ENCODE assay signal across 8 cellular contexts in the genomic region with DNA sequence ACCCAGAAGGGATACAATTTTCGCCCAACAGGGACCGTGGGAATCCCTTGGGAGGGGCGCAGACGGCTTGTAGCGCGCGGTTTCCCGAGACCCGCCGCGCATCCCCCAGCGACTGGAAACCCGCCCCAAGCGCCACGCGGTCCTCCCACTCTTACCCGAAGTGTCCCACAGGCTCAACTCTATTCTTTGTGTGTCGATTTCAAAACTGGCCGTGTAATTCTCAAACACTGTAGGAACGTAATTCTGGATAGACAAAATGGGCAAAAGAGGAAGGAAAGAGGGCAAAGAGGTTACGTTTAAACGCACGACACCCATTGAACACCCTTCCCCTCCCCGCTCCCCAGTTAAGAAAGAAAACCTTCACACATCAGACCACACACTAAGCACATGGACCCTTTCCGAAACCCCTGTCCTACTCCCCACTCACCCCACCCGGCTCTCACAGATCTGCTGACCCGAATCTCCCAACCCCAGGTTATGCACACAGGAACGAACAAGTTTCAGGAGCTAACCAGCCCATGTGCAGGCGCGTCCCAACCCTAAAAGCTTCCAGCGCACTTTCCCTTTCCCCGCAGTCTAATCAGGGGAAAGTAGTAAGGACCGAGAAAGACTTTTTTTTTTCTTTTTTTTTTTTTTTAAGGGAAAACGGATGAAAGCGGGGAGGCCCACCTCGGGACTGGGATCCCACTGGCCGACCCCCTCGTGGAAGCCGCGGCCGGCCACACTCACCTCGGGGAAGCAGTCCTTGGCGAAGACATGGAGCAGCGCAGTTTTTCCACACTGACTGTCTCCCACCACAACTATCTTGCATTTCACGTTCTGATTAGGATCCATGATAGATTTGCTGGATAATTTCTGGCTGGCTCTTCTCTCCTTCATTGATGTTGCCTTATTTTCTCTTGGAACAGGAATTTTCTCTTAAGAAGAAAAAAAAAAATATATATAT. TPM values are rescaled to one million over a fixed set of nuclear protein-coding genes. Genes with fewer than 3 reads are reported as not detected.
DNase-seq lines count a peak whose midpoint lies in the region; TF ChIP-seq lines count a peak whose summit lies in the region.

No MANE protein-coding gene starts in this region.

- no peaks in the 10 kb centered on the region for H3K36me3 Mint-ChIP-seq in endodermal cell (ENCODE audit: low read depth)

- peaks cover 44% of the 10 kb centered on the region for H3K27me3 Mint-ChIP-seq in endodermal cell (ENCODE audit: insufficient read depth)

- H3K4me3 ChIP-seq in endodermal cell (ENCODE audit: low read length): peak overlapping the region; percentile 80
- peak overlapping the region; percentile 95 to 97 for H3K4me3 ChIP-seq in mucosa of rectum (ENCODE audit: low read length in 2 of 2)

- in situ Hi-C loops in G401 (cut with HindIII; ENCODE audit: low sequenced_read_pairs): no loop called here

- peak overlapping the region; percentile 3 for H3K27ac Mint-ChIP-seq in endodermal cell

- DNase-seq in NCI-H1436 (lab: John Stamatoyannopoulos, UW) (peak; percentile 36), NCI-H1436 treated with DMSO at 0.1 percent for 48 hours (lab: John Stamatoyannopoulos, UW) (no peak), NCI-H774 (lab: John Stamatoyannopoulos, UW) (peak; percentile 40), endodermal cell (peak; percentile 77), SKM-1 (lab: John Stamatoyannopoulos, UW; ENCODE audit: unreplicated experiment) (no peak), G401 (ENCODE audit: low spot score) (no peak)
- DNase-seq in activated effector memory CD4-positive, alpha-beta T cell treated with Interleukin-2 at 50 U/mL for 16 hours: no peak

- no peaks in the 10 kb centered on the region for H3K9me3 Mint-ChIP-seq in endodermal cell

- H3K27me3 ChIP-seq in endodermal cell (ENCODE audit: control insufficient read depth, insufficient read depth, low read length, poor library complexity, severe bottlenecking): peaks cover 43% of the 10 kb centered on the region
- H3K27me3 ChIP-seq in mucosa of rectum (ENCODE audit: control insufficient read depth in 2 of 2, insufficient read depth in 2 of 2, low read length in 2 of 2): no peaks in the 10 kb centered on the region

- H3K36me3 ChIP-seq in endodermal cell (ENCODE audit: control insufficient read depth, insufficient read depth, low read length): no peaks in the 10 kb centered on the region
- no peaks in the 10 kb centered on the region for H3K36me3 ChIP-seq in mucosa of rectum (ENCODE audit: control insufficient read depth in 2 of 2, insufficient read depth in 2 of 2, low read length in 2 of 2)

- 0% methylated on average over 2 to 45 of the region's 45 CpGs for WGBS in endodermal cell (ENCODE audit: insufficient coverage in 1 of 2, insufficient read length in 1 of 2), 2 experiments

- H3K4me1 ChIP-seq in endodermal cell (ENCODE audit: control insufficient read depth, insufficient read depth, low read length) (peaks cover 3% of the 10 kb centered on the region), mucosa of rectum (ENCODE audit: control insufficient read depth in 2 of 2, insufficient read depth in 2 of 2, low read length in 2 of 2) (peaks cover 12 to 28% of the 10 kb centered on the region in 2 donors)

- H3K9ac ChIP-seq in endodermal cell (ENCODE audit: extremely low read depth, low read length, poor library complexity, severe bottlenecking) (peak overlapping the region; percentile 24), mucosa of rectum (ENCODE audit: low read depth in 1 of 2, low read length in 2 of 2) (peak overlapping the region; percentile 88 to 99)

- H3K9me3 ChIP-seq in endodermal cell (ENCODE audit: control insufficient read depth, low read length) (no peaks in the 10 kb centered on the region), mucosa of rectum (ENCODE audit: control insufficient read depth in 2 of 2, low read length in 2 of 2) (no peaks in the 10 kb centered on the region)

- peaks cover 19% of the 10 kb centered on the region for H3K4me1 Mint-ChIP-seq in endodermal cell

- peak overlapping the region; percentile 71 for H3K4me3 Mint-ChIP-seq in endodermal cell

- H3K27ac ChIP-seq in endodermal cell (ENCODE audit: low read depth, low read length) (peak overlapping the region; percentile 80), mucosa of rectum (ENCODE audit: low read depth in 2 of 2, low read length in 2 of 2) (peak overlapping the region; percentile 96)

- no peak for TF ChIP-seq CTCF in endodermal cell (conservative IDR thresholded peaks at IDR 0.05)

RNA-seq across cellular contexts. Expression of gene RND3, which starts 0.7 kb away (rescaled TPM):
- 1 to 10 TPM; 1.3 to 7.8 TPM for total RNA-seq in endodermal cell
- 99.8 TPM for polyA plus RNA-seq in endodermal cell (2013, experiment 1 of 2)
- polyA plus RNA-seq in endodermal cell (2013, experiment 2 of 2): 80.5 TPM
- 222 and 277 TPM in 2 replicates for total RNA-seq in G401 (2014; rRNA removed; shearing (Covaris generic))

Comparison
In these comparisons a context has a peak if more than half of its experiments do, and no peak if none do; other contexts are left out.
1. DNase-seq: peak in NCI-H1436 (single experiment), NCI-H774 (single experiment) and endodermal cell (single experiment); none in NCI-H1436 treated with DMSO at 0.1 percent for 48 hours (single experiment), SKM-1 (single experiment), activated effector memory CD4-positive, alpha-beta T cell treated with Interleukin-2 at 50 U/mL for 16 hours (single experiment) and G401 (single experiment).
2. RNA of gene RND3, which starts 0.7 kb away (total RNA-seq): 222 to 277 TPM in G401; 1.3 to 7.8 TPM in endodermal cell; every median in the first group is over 10 times any median in the second.